16 cellular contexts compared by ENCODE assay signal in genomic region chr6:151616091-151616513, GRCh38.
DNase-seq lines count a peak whose midpoint lies in the region; ATAC-seq and TF ChIP-seq lines count a peak whose summit lies in the region.
"Had no signal": no experiment of that assay in that cellular context is flagged by ENCODE, and none has a peak within 500 bp of the region (broad histone marks: within the 10 kb centered on the region; RNA-seq: fewer than 3 reads in every experiment).

No MANE protein-coding gene starts in this region.

- no peak overlapping the region for H3K4me3 Mint-ChIP-seq in GM23338
- H3K4me3 Mint-ChIP-seq in nephron progenitor cell = no peak overlapping the region
- H3K4me3 Mint-ChIP-seq in activated CD4-positive, alpha-beta memory T cell treated with anti-CD3 and anti-CD28 coated beads for 36 hours = no peak overlapping the region

- intact Hi-C loops in activated CD4-positive, alpha-beta memory T cell treated with anti-CD3 and anti-CD28 coated beads for 36 hours (cut with micrococcal nuclease) = no loop called here

- CTCF ChIA-PET in activated CD4-positive, alpha-beta memory T cell treated with anti-CD3 and anti-CD28 coated beads for 36 hours (lab: Charles Lee) = no interaction called here

- DNase-seq in GM23338 (ENCODE audit: low spot score) (peak; percentile 60), NT2/D1 (ENCODE audit: low read depth, low spot score) (peak; percentile 47), nephron progenitor cell (no peak), SIG-M5 treated with dmso at 0.1 percent for 504 hours (lab: John Stamatoyannopoulos, UW; ENCODE audit: unreplicated experiment) (no peak), NCI-H2227 (lab: John Stamatoyannopoulos, UW; ENCODE audit: unreplicated experiment) (no peak), SHP77 treated with DMSO at 0.1 percent for 48 hours (lab: John Stamatoyannopoulos, UW) (no peak)
- no peak for DNase-seq in activated CD4-positive, alpha-beta memory T cell treated with anti-CD3 and anti-CD28 coated beads for 36 hours
- DNase-seq: DMS79 treated with DMSO at 0.1 percent for 48 hours, GM23248, Kasumi-1, NCI-H187 treated with DMSO at 0.1 percent for 48 hours, NCI-H774, PC-3 had no signal

- no peaks in the 10 kb centered on the region for H3K9me3 ChIP-seq in NT2/D1 (ENCODE audit: insufficient read depth, low read length)
- no peaks in the 10 kb centered on the region for H3K9me3 ChIP-seq in iPS-20b (ENCODE audit: insufficient read depth, low read depth, low read length)

- no peaks in the 10 kb centered on the region for H4K20me1 ChIP-seq in GM23338 (replicated peaks; ENCODE audit: insufficient read depth)
- H4K20me1 ChIP-seq: BLaER1 treated with 17β-estradiol and CSF1 and Interleukin-3, amounts not matched to agents 10 nM and 100 nM had no signal

- H3K4me2 ChIP-seq in GM23338 = peak overlapping the region; percentile 18
- H3K4me2 ChIP-seq: BLaER1 treated with 17β-estradiol and CSF1 and Interleukin-3, amounts not matched to agents 10 nM and 100 nM had no signal

- POLR2A ChIA-PET in activated CD4-positive, alpha-beta memory T cell treated with anti-CD3 and anti-CD28 coated beads for 36 hours (lab: Charles Lee) = no interaction called here

- no peaks in the 10 kb centered on the region for H3K27me3 ChIP-seq in GM23338 (ENCODE audit: insufficient read depth)
- no peaks in the 10 kb centered on the region for H3K27me3 ChIP-seq in NT2/D1 (ENCODE audit: insufficient read depth, insufficient read length)
- H3K27me3 ChIP-seq in iPS-20b (ENCODE audit: insufficient read depth, low read length) = no peaks in the 10 kb centered on the region
- H3K27me3 ChIP-seq: BLaER1 treated with 17β-estradiol and CSF1 and Interleukin-3, amounts not matched to agents 10 nM and 100 nM had no signal

- peaks cover 2% of the 10 kb centered on the region for H3K27me3 Mint-ChIP-seq in GM23338 (ENCODE audit: insufficient read depth, low read depth, poor library complexity)
- H3K27me3 Mint-ChIP-seq in nephron progenitor cell (ENCODE audit: low read depth, poor library complexity) = peaks cover 4% of the 10 kb centered on the region
- peaks cover 22% of the 10 kb centered on the region for H3K27me3 Mint-ChIP-seq in activated CD4-positive, alpha-beta memory T cell treated with anti-CD3 and anti-CD28 coated beads for 36 hours

- H3K36me3 ChIP-seq in GM23338 (ENCODE audit: insufficient read depth) (no peaks in the 10 kb centered on the region), NT2/D1 (ENCODE audit: insufficient read depth, insufficient read length, low read length) (no peaks in the 10 kb centered on the region), iPS-20b (ENCODE audit: insufficient read depth, low read depth, low read length) (no peaks in the 10 kb centered on the region)
- H3K36me3 ChIP-seq: BLaER1 treated with 17β-estradiol and CSF1 and Interleukin-3, amounts not matched to agents 10 nM and 100 nM had no signal

- H3K9ac ChIP-seq in NT2/D1 (ENCODE audit: insufficient read length, low read depth) (no peak overlapping the region), iPS-20b (ENCODE audit: low read depth, low read length) (peak overlapping the region; percentile 28; the same call in 1 of the 2 replicates)
- H3K9ac ChIP-seq: BLaER1 treated with 17β-estradiol and CSF1 and Interleukin-3, amounts not matched to agents 10 nM and 100 nM; GM23248 had no signal

- H3K4me3 ChIP-seq in GM23338 (no peak overlapping the region), NT2/D1 (ENCODE audit: insufficient read length, low read depth) (no peak overlapping the region), iPS-20b (ENCODE audit: low read length) (0 out of 2 replicates have a peak overlapping the region, but pooled peaks have one; percentile 8)
- H3K4me3 ChIP-seq: BLaER1 treated with 17β-estradiol and CSF1 and Interleukin-3, amounts not matched to agents 10 nM and 100 nM; GM23248 had no signal

- H3K36me3 Mint-ChIP-seq in GM23338 (ENCODE audit: low read depth) = peaks cover 5% of the 10 kb centered on the region; the same call in 1 of the 3 replicates
- no peaks in the 10 kb centered on the region for H3K36me3 Mint-ChIP-seq in nephron progenitor cell (ENCODE audit: low read depth)
- H3K36me3 Mint-ChIP-seq in activated CD4-positive, alpha-beta memory T cell treated with anti-CD3 and anti-CD28 coated beads for 36 hours = no peaks in the 10 kb centered on the region

- peaks cover 3% of the 10 kb centered on the region for H3K9me2 ChIP-seq in GM23338 (ENCODE audit: insufficient read depth)

- H3K4me1 Mint-ChIP-seq in GM23338 (peaks cover 39% of the 10 kb centered on the region), nephron progenitor cell (peaks cover 8% of the 10 kb centered on the region)
- no peaks in the 10 kb centered on the region for H3K4me1 Mint-ChIP-seq in activated CD4-positive, alpha-beta memory T cell treated with anti-CD3 and anti-CD28 coated beads for 36 hours (ENCODE audit: low read depth)

- peaks cover 29% of the 10 kb centered on the region for H3K4me1 ChIP-seq in GM23338 (ENCODE audit: insufficient read depth)
- peaks cover 2% of the 10 kb centered on the region for H3K4me1 ChIP-seq in NT2/D1 (ENCODE audit: insufficient read depth, insufficient read length)
- peaks cover 18% of the 10 kb centered on the region; the same call in 1 of the 2 replicates for H3K4me1 ChIP-seq in iPS-20b (ENCODE audit: insufficient read depth, low read length)
- H3K4me1 ChIP-seq: BLaER1 treated with 17β-estradiol and CSF1 and Interleukin-3, amounts not matched to agents 10 nM and 100 nM had no signal

- H3K27ac ChIP-seq in GM23338 (ENCODE audit: low read depth) = peak overlapping the region; percentile 64
- H3K27ac ChIP-seq in iPS-20b (ENCODE audit: low read length) = no peak overlapping the region
- H3K27ac ChIP-seq: BLaER1 treated with 17β-estradiol and CSF1 and Interleukin-3, amounts not matched to agents 10 nM and 100 nM; GM23248; RWPE1 had no signal

- no peaks in the 10 kb centered on the region; the same call in 1 of the 3 replicates for H3K9me3 Mint-ChIP-seq in GM23338
- H3K9me3 Mint-ChIP-seq in nephron progenitor cell = peaks cover 3% of the 10 kb centered on the region
- H3K9me3 Mint-ChIP-seq in activated CD4-positive, alpha-beta memory T cell treated with anti-CD3 and anti-CD28 coated beads for 36 hours = no peaks in the 10 kb centered on the region

- TF ChIP-seq CTCF in GM23338 (conservative IDR thresholded peaks at IDR 0.05; ENCODE audit: low read depth in 2 of 2) = no peak
- no peak for TF ChIP-seq CTCF in nephron progenitor cell (IDR thresholded peaks at IDR 0.05)

- ATAC-seq in GM23338 = peak; percentile 82
- ATAC-seq: PC-3 had no signal

- H3K27ac Mint-ChIP-seq in GM23338 (peak overlapping the region; percentile 91), nephron progenitor cell (peak overlapping the region; percentile 87)
- no peak overlapping the region for H3K27ac Mint-ChIP-seq in activated CD4-positive, alpha-beta memory T cell treated with anti-CD3 and anti-CD28 coated beads for 36 hours

- H3K79me2 ChIP-seq in GM23338 (replicated peaks; ENCODE audit: insufficient read depth) = no peaks in the 10 kb centered on the region

- H2AFZ ChIP-seq in GM23338 = peak overlapping the region; percentile 0; the same call in 1 of the 2 replicates
- H2AFZ ChIP-seq: GM23248 had no signal

- no peaks in the 10 kb centered on the region for H3F3A ChIP-seq in GM23338 (replicated peaks; ENCODE audit: low read depth)

TF ChIP-seq in GM23338, 12 proteins besides CTCF, POLR2A, EP300 and RAD21 (continues in another document):
- TF ChIP-seq ZNF114 (CRISPR knock-in tag; IDR thresholded peaks at IDR 0.05) (no peak), EZH2phosphoT487 (IDR thresholded peaks at IDR 0.05; ENCODE audit: unreplicated experiment) (no peak), CREB1 (CRISPR knock-in tag; IDR thresholded peaks at IDR 0.05; ENCODE audit: low read depth) (no peak), ETS1 (IDR thresholded peaks at IDR 0.05) (no peak), ZNF331 (CRISPR knock-in tag; IDR thresholded peaks at IDR 0.05; ENCODE audit: low read depth) (no peak)

Comparison
In these comparisons a context has a peak if more than half of its experiments do, and no peak if none do; other contexts are left out.
1. DNase-seq: peak in GM23338 (single experiment) and NT2/D1 (single experiment); none in nephron progenitor cell (single experiment), SIG-M5 treated with dmso at 0.1 percent for 504 hours (single experiment), NCI-H2227 (single experiment), SHP77 treated with DMSO at 0.1 percent for 48 hours (single experiment) and activated CD4-positive, alpha-beta memory T cell treated with anti-CD3 and anti-CD28 coated beads for 36 hours (single experiment).